Comparison of ENCODE assay signal across 22 cellular contexts in the genomic region with DNA sequence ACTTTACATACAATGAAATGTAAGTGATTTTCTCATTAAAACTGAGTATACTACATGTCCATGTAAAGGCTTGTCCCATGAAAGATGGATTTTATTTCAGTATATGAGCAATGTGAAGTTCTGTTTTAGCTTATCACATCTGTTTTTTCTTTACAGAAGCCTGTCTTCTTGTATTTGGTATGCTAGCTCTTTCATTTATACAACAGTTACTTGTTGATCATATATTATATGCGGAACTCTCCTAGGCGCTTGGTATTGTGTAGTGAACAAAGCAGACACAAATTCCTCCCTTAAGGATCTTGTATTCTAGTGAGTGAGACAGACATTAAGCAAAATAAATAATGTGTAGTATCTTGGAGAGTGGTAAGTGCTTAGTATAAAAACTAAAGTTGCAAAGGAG. TPM values are rescaled to one million over a fixed set of nuclear protein-coding genes. Genes with fewer than 3 reads are reported as not detected.
A peak's percentile ranks its signal among the peaks of the same experiment; 100 is the strongest.
DNase-seq lines count a peak whose midpoint lies in the region; ATAC-seq and TF ChIP-seq lines count a peak whose summit lies in the region.
"Had no signal": no experiment of that assay in that cellular context is flagged by ENCODE, and none has a peak within 500 bp of the region (broad histone marks: within the 10 kb centered on the region; RNA-seq: fewer than 3 reads in every experiment).

No MANE protein-coding gene starts in this region.

- H3K9me3 ChIP-seq in Karpas-422 (ENCODE audit: low read length) = no peaks in the 10 kb centered on the region
- H3K9me3 ChIP-seq: BE2C, BLaER1 had no signal

- no peak for ATAC-seq in GM23338
- no peak for ATAC-seq in HG03196 (IDR thresholded peaks at IDR 0.05; ENCODE audit: unreplicated experiment)
- ATAC-seq: GM12878 had no signal

- H3K9ac ChIP-seq in Karpas-422 (ENCODE audit: low read length) = no peak overlapping the region; the same call in 1 of the 2 replicates
- H3K9ac ChIP-seq: BLaER1 had no signal

- H3K27me3 ChIP-seq in GM23338 (ENCODE audit: insufficient read depth) (no peaks in the 10 kb centered on the region), Karpas-422 (ENCODE audit: low read length) (no peaks in the 10 kb centered on the region)
- H3K27me3 ChIP-seq: BLaER1 had no signal

- H3K4me1 ChIP-seq in GM23338 (ENCODE audit: insufficient read depth) (peaks cover 41% of the 10 kb centered on the region; the same call in 1 of the 2 replicates), Karpas-422 (ENCODE audit: low read length) (peaks cover 11% of the 10 kb centered on the region)
- H3K4me1 ChIP-seq: BE2C had no signal

- no peak for DNase-seq in GM23338 (ENCODE audit: low spot score)
- DNase-seq in Karpas-422 = no peak
- no peak for DNase-seq in amygdala (lab: John Stamatoyannopoulos, UW)
- no peak for DNase-seq in DMS153 (lab: John Stamatoyannopoulos, UW)
- DNase-seq: 8988T; ACHN; BE2C; C1 segment of cervical spinal cord; CD4-positive, alpha-beta memory T cell; CD4-positive, CD25-positive, alpha-beta regulatory T cell; CD8-positive, alpha-beta memory T cell; COR-L47; DMS53; DMS79; DND-41; EL; GDM1 had no signal

- H2AFZ ChIP-seq in GM23338 (no peak overlapping the region), Karpas-422 (ENCODE audit: low read length) (no peak overlapping the region)

- H3K27ac Mint-ChIP-seq in GM23338 = peak overlapping the region; percentile 17; the same call in 1 of the 2 replicates
- H3K27ac Mint-ChIP-seq: CD4-positive, alpha-beta memory T cell; CD8-positive, alpha-beta memory T cell had no signal

- H3K4me3 Mint-ChIP-seq in GM23338 = no peak overlapping the region; the same call in 2 of the 3 replicates
- H3K4me3 Mint-ChIP-seq: CD14-positive monocyte; CD4-positive, alpha-beta memory T cell; CD4-positive, CD25-positive, alpha-beta regulatory T cell; CD8-positive, alpha-beta memory T cell had no signal

- peaks cover 97% of the 10 kb centered on the region for H3K79me2 ChIP-seq in GM23338 (replicated peaks; ENCODE audit: insufficient read depth)
- no peaks in the 10 kb centered on the region for H3K79me2 ChIP-seq in Karpas-422 (ENCODE audit: low read length)

- H3K36me3 Mint-ChIP-seq in GM23338 (ENCODE audit: low read depth) = no peaks in the 10 kb centered on the region
- H3K36me3 Mint-ChIP-seq: CD14-positive monocyte; CD4-positive, alpha-beta memory T cell; CD4-positive, CD25-positive, alpha-beta regulatory T cell had no signal

- no peak overlapping the region for H3K4me3 ChIP-seq in GM23338
- no peak overlapping the region for H3K4me3 ChIP-seq in Karpas-422 (ENCODE audit: low read length)
- H3K4me3 ChIP-seq: BLaER1, GM12878 had no signal

- H3F3A ChIP-seq in GM23338 (replicated peaks; ENCODE audit: low read depth) = no peaks in the 10 kb centered on the region

- H4K20me1 ChIP-seq in GM23338 (replicated peaks; ENCODE audit: insufficient read depth) = peaks cover 5% of the 10 kb centered on the region; the same call in 1 of the 2 replicates
- peaks cover 22% of the 10 kb centered on the region for H4K20me1 ChIP-seq in Karpas-422 (ENCODE audit: insufficient read depth, low read depth, low read length)
- H4K20me1 ChIP-seq: BLaER1 had no signal

- no peak for TF ChIP-seq CTCF in GM23338 (conservative IDR thresholded peaks at IDR 0.05; ENCODE audit: low read depth in 2 of 2)

- H3K9me2 ChIP-seq in GM23338 (ENCODE audit: insufficient read depth) (no peaks in the 10 kb centered on the region), Karpas-422 (replicated peaks; ENCODE audit: insufficient read depth, low read length) (no peaks in the 10 kb centered on the region)

- H3K27ac ChIP-seq in GM23338 (ENCODE audit: low read depth) (no peak overlapping the region), Karpas-422 (ENCODE audit: low read length) (no peak overlapping the region)
- H3K27ac ChIP-seq: BLaER1 had no signal

- H3K4me1 Mint-ChIP-seq in GM23338 = peaks cover 40% of the 10 kb centered on the region
- H3K4me1 Mint-ChIP-seq: CD4-positive, CD25-positive, alpha-beta regulatory T cell; CD8-positive, alpha-beta memory T cell had no signal

- H3K36me3 ChIP-seq in GM23338 (ENCODE audit: insufficient read depth) (no peaks in the 10 kb centered on the region), Karpas-422 (ENCODE audit: insufficient read depth, low read length) (no peaks in the 10 kb centered on the region)
- H3K36me3 ChIP-seq: BE2C, BLaER1 had no signal

- peaks cover 4% of the 10 kb centered on the region for H3K27me3 Mint-ChIP-seq in GM23338 (ENCODE audit: insufficient read depth, low read depth, poor library complexity)

- H3K4me2 ChIP-seq in GM23338 = peak overlapping the region; percentile 32; the same call in 1 of the 2 replicates
- H3K4me2 ChIP-seq in Karpas-422 (ENCODE audit: low read depth, low read length, poor library complexity, severe bottlenecking) = peak overlapping the region; percentile 38
- H3K4me2 ChIP-seq: BLaER1 had no signal

- H3K9me3 Mint-ChIP-seq in GM23338 = no peaks in the 10 kb centered on the region
- H3K9me3 Mint-ChIP-seq: CD4-positive, alpha-beta memory T cell; CD4-positive, CD25-positive, alpha-beta regulatory T cell; CD8-positive, alpha-beta memory T cell had no signal

TF ChIP-seq in GM23338, 12 proteins besides CTCF, POLR2A, EP300 and RAD21 (continues in another document):
- no peak for TF ChIP-seq ZNF331 (CRISPR knock-in tag; IDR thresholded peaks at IDR 0.05; ENCODE audit: low read depth)
- TF ChIP-seq EZH2phosphoT487 (IDR thresholded peaks at IDR 0.05; ENCODE audit: unreplicated experiment) = no peak
- TF ChIP-seq, protein P1, sequence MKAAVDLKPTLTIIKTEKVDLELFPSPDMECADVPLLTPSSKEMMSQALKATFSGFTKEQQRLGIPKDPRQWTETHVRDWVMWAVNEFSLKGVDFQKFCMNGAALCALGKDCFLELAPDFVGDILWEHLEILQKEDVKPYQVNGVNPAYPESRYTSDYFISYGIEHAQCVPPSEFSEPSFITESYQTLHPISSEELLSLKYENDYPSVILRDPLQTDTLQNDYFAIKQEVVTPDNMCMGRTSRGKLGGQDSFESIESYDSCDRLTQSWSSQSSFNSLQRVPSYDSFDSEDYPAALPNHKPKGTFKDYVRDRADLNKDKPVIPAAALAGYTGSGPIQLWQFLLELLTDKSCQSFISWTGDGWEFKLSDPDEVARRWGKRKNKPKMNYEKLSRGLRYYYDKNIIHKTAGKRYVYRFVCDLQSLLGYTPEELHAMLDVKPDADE (IDR thresholded peaks at IDR 0.05) = no peak
- TF ChIP-seq CREB1 (CRISPR knock-in tag; IDR thresholded peaks at IDR 0.05; ENCODE audit: low read depth) = no peak
- no peak for TF ChIP-seq NANOG (IDR thresholded peaks at IDR 0.05; ENCODE audit: borderline replicate concordance)
- TF ChIP-seq STAT1 (IDR thresholded peaks at IDR 0.05; ENCODE audit: unreplicated experiment) = no peak
- TF ChIP-seq JUNB (IDR thresholded peaks at IDR 0.05; ENCODE audit: unreplicated experiment) = no peak
- TF ChIP-seq, protein P2, sequence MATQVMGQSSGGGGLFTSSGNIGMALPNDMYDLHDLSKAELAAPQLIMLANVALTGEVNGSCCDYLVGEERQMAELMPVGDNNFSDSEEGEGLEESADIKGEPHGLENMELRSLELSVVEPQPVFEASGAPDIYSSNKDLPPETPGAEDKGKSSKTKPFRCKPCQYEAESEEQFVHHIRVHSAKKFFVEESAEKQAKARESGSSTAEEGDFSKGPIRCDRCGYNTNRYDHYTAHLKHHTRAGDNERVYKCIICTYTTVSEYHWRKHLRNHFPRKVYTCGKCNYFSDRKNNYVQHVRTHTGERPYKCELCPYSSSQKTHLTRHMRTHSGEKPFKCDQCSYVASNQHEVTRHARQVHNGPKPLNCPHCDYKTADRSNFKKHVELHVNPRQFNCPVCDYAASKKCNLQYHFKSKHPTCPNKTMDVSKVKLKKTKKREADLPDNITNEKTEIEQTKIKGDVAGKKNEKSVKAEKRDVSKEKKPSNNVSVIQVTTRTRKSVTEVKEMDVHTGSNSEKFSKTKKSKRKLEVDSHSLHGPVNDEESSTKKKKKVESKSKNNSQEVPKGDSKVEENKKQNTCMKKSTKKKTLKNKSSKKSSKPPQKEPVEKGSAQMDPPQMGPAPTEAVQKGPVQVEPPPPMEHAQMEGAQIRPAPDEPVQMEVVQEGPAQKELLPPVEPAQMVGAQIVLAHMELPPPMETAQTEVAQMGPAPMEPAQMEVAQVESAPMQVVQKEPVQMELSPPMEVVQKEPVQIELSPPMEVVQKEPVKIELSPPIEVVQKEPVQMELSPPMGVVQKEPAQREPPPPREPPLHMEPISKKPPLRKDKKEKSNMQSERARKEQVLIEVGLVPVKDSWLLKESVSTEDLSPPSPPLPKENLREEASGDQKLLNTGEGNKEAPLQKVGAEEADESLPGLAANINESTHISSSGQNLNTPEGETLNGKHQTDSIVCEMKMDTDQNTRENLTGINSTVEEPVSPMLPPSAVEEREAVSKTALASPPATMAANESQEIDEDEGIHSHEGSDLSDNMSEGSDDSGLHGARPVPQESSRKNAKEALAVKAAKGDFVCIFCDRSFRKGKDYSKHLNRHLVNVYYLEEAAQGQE (IDR thresholded peaks at IDR 0.05; ENCODE audit: unreplicated experiment) = no peak
- no peak for TF ChIP-seq EZH2 (IDR thresholded peaks at IDR 0.05; ENCODE audit: low read depth, unreplicated experiment)
- TF ChIP-seq POLR2AphosphoS5 (IDR thresholded peaks at IDR 0.05; ENCODE audit: low read depth) = no peak
- no peak for TF ChIP-seq ZNF114 (CRISPR knock-in tag; IDR thresholded peaks at IDR 0.05)

RNA-seq across cellular contexts. Expression of a gene that starts 10.6 kb away (rescaled TPM):
- 37.2 and 40.1 TPM in 2 replicates for total RNA-seq in GM23338 (2014; rRNA removed; shearing (Covaris generic))
- 11.1 and 11.7 TPM in 2 replicates for polyA plus RNA-seq in GM23338 (2016; fragmentation: Nextera tagmentation; extraction: Ambion mirVana)
- 2.2 and 3.4 TPM in 2 replicates for total RNA-seq in Karpas-422 (2014; rRNA removed; shearing (Covaris generic); ENCODE audit: low replicate concordance)
- total RNA-seq: G401 had no signal

RNA-seq across cellular contexts. Expression of a gene that starts 42.6 kb away (rescaled TPM):
- total RNA-seq in GM23338 (2014; rRNA removed; shearing (Covaris generic)) = 61.2 and 88.3 TPM in 2 replicates
- 42.6 and 42.9 TPM in 2 replicates for polyA plus RNA-seq in GM23338 (2016; fragmentation: Nextera tagmentation; extraction: Ambion mirVana)
- total RNA-seq in Karpas-422 (2014; rRNA removed; shearing (Covaris generic); ENCODE audit: low replicate concordance) = 49.1 and 96.2 TPM in 2 replicates
